Comparison of ENCODE assay signal across 1 cellular context in the genomic region with DNA sequence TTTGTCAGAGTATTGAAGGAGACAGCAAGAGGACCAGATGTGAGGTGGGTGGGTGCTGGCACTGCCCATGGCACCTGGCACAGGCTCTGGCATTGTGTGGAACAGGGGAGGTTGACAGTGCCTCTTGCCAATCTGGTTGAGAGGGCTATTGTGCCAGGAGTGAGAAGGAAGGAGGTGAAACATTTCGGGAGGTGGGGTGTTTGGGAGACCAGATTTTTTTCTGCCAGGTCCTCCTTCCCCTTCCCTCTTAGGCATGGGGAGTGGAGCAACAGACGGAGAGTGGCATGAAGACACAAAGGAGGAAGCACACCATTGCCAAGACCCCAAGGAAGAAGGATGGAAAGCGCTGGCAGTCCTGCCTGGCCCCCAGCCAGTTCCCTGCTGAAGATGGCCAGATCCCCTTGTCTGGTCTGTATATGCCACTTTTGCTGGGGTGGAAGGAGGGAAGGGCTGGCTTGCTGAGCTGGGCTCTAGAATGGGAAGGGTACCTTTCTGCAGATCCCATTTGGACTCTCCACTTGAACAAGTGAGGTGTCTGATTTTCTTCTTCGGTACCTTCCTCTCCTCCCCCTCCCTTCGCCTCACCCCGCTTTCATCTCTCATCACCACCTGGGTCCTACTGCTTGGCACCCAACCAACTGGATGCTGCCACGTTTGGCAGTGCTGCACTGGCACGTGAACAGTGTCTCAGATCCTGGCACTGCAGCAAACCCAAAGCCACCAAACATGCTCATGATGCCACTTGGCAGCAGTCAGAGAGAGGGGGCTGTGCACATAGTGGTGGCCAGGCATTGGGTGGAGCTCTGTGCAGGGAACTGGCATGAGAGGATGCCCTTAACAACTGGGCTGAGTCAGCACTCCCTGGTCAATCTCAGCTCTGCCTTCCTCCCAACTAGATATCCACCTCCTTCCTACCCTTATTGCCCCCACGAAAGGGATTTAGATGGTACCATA.
A peak's percentile ranks its signal among the peaks of the same experiment; 100 is the strongest.
TF ChIP-seq lines count a peak whose summit lies in the region.

No MANE protein-coding gene starts in this region.

TF ChIP-seq in HepG2, 621 proteins besides CTCF, POLR2A, EP300 and RAD21:
- TF ChIP-seq, protein P1, sequence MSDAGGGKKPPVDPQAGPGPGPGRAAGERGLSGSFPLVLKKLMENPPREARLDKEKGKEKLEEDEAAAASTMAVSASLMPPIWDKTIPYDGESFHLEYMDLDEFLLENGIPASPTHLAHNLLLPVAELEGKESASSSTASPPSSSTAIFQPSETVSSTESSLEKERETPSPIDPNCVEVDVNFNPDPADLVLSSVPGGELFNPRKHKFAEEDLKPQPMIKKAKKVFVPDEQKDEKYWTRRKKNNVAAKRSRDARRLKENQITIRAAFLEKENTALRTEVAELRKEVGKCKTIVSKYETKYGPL (CRISPR knock-in tag; IDR thresholded peaks at IDR 0.05) = no peak
- TF ChIP-seq GABPA (IDR thresholded peaks at IDR 0.05; ENCODE audit: low read depth, low read length) (0 out of 2 replicates have a peak, but pooled peaks have one; percentile 8), GABPA (CRISPR knock-in tag; IDR thresholded peaks at IDR 0.05; ENCODE audit: low read depth) (no peak), ZNF33A (CRISPR knock-in tag; IDR thresholded peaks at IDR 0.05; ENCODE audit: borderline replicate concordance) (no peak), ZGPAT (CRISPR knock-in tag; IDR thresholded peaks at IDR 0.05) (no peak), KDM5A (IDR thresholded peaks at IDR 0.05; ENCODE audit: borderline replicate concordance, low read length) (no peak), ZNF235 (CRISPR knock-in tag; IDR thresholded peaks at IDR 0.05; ENCODE audit: borderline replicate concordance) (no peak), MAFF (IDR thresholded peaks at IDR 0.05; ENCODE audit: low read depth, low read length) (0 out of 2 replicates have a peak, but pooled peaks have one; percentile 1), RBM22 (optimal IDR thresholded peaks at IDR 0.05; ENCODE audit: low read length) (peak; percentile 37), SPEN (CRISPR knock-in tag; IDR thresholded peaks at IDR 0.05; ENCODE audit: low read depth) (0 out of 2 replicates have a peak, but pooled peaks have one; percentile 35), ZNF883 (CRISPR knock-in tag; IDR thresholded peaks at IDR 0.05; ENCODE audit: not compliant biosample characterization) (peak; percentile 59), NPAS2 (CRISPR knock-in tag; IDR thresholded peaks at IDR 0.05; ENCODE audit: borderline replicate concordance) (0 out of 2 replicates have a peak, but pooled peaks have one; percentile 55), MAFK (conservative IDR thresholded peaks at IDR 0.05 in 1 of 2, IDR thresholded peaks at IDR 0.05 in 1 of 2; ENCODE audit: low read length in 2 of 2) (peak; percentile 46 to 60; a peak in 3 of 4 replicates)
